ENCODE assay signal across 11 cellular contexts in genomic region chr1:52674497-52675384, GRCh38. TPM values are rescaled to one million over a fixed set of nuclear protein-coding genes. Genes with fewer than 3 reads are reported as not detected.
DNase-seq lines count a peak whose midpoint lies in the region; TF ChIP-seq lines count a peak whose summit lies in the region.
"Had no signal": no experiment of that assay in that cellular context is flagged by ENCODE, and none has a peak within 500 bp of the region (broad histone marks: within the 10 kb centered on the region; RNA-seq: fewer than 3 reads in every experiment).

No MANE protein-coding gene starts in this region.

- DNase-seq in activated CD4-positive, alpha-beta T cell treated with anti-CD3 and anti-CD28 coated beads, Interleukin-2, amount 10 ng/mL, durations not matched to agents 7 days and 5 days: no peak
- no peak for DNase-seq in activated CD4-positive, alpha-beta T cell treated with anti-CD3 and anti-CD28 coated beads for 1 hour
- peak; percentile 29 for DNase-seq in OCI-LY7 (ENCODE audit: low spot score)
- DNase-seq in choroid plexus epithelial cell (ENCODE audit: low read depth): peak; percentile 28
- DNase-seq in progenitor cell of endocrine pancreas (ENCODE audit: low spot score, unreplicated experiment): no peak
- DNase-seq in DMS153 treated with DMSO at 0.1 percent for 48 hours (lab: John Stamatoyannopoulos, UW; ENCODE audit: unreplicated experiment): no peak
- DNase-seq in stimulated activated CD4-positive, alpha-beta T cell treated with anti-CD3 and anti-CD28 coated beads, Interleukin-12 subunit alpha, Interleukin-12 subunit beta, amount 100 ng/mL, for 4 hours: no peak
- no peak for DNase-seq in cardiac septum (ENCODE audit: low spot score)
- DNase-seq: ACHN had no signal

- no peaks in the 10 kb centered on the region for H3K27me3 Mint-ChIP-seq in activated CD4-positive, alpha-beta T cell treated with anti-CD3 and anti-CD28 coated beads, Interleukin-2, amount 10 ng/mL, durations not matched to agents 7 days and 5 days
- no peaks in the 10 kb centered on the region for H3K27me3 Mint-ChIP-seq in progenitor cell of endocrine pancreas

- H3K4me2 ChIP-seq in OCI-LY7 (ENCODE audit: low read length): peak overlapping the region; percentile 33

- H3K36me3 Mint-ChIP-seq in activated CD4-positive, alpha-beta T cell treated with anti-CD3 and anti-CD28 coated beads, Interleukin-2, amount 10 ng/mL, durations not matched to agents 7 days and 5 days (ENCODE audit: low read depth): peaks cover 6% of the 10 kb centered on the region
- no peaks in the 10 kb centered on the region for H3K36me3 Mint-ChIP-seq in progenitor cell of endocrine pancreas (ENCODE audit: insufficient read depth)

- TF ChIP-seq CTCF in OCI-LY7 (conservative IDR thresholded peaks at IDR 0.05; ENCODE audit: low read length): no peak
- TF ChIP-seq CTCF in choroid plexus epithelial cell (conservative IDR thresholded peaks at IDR 0.05; ENCODE audit: low read depth, low read length): no peak
- TF ChIP-seq CTCF in progenitor cell of endocrine pancreas (IDR thresholded peaks at IDR 0.05; ENCODE audit: unreplicated experiment): no peak

- intact Hi-C loops in OCI-LY7 (cut with micrococcal nuclease; ENCODE audit: unreplicated experiment): no loop called here
- intact Hi-C loops in cardiac septum (cut with DNase I): no loop called here

- peak overlapping the region; percentile 81 for H2AFZ ChIP-seq in OCI-LY7 (ENCODE audit: low read length)

- no peak overlapping the region for H3K4me3 ChIP-seq in OCI-LY7 (ENCODE audit: low read depth, low read length, poor library complexity, severe bottlenecking)
- H3K4me3 ChIP-seq in choroid plexus epithelial cell (ENCODE audit: low read depth, low read length): no peak overlapping the region

- CTCF ChIA-PET in activated CD4-positive, alpha-beta T cell treated with anti-CD3 and anti-CD28 coated beads, Interleukin-2, amount 10 ng/mL, durations not matched to agents 7 days and 5 days (lab: Charles Lee): interaction anchor here (0.5 to 1.1 kb wide), 4 partner anchors 12 to 1241 kb away, joined by 3 to 5 read pairs (median 4); no protein-coding TSS in a partner anchor
- CTCF ChIA-PET in OCI-LY7 (lab: Charles Lee; ENCODE audit: unreplicated experiment): no interaction called here

- peaks cover 16% of the 10 kb centered on the region for H3K4me1 Mint-ChIP-seq in activated CD4-positive, alpha-beta T cell treated with anti-CD3 and anti-CD28 coated beads, Interleukin-2, amount 10 ng/mL, durations not matched to agents 7 days and 5 days
- peaks cover 22% of the 10 kb centered on the region for H3K4me1 Mint-ChIP-seq in progenitor cell of endocrine pancreas (ENCODE audit: low read depth)

- no peaks in the 10 kb centered on the region for H3K9me2 ChIP-seq in OCI-LY7 (ENCODE audit: insufficient read depth, low read length)

- no peaks in the 10 kb centered on the region for H3K79me2 ChIP-seq in OCI-LY7 (ENCODE audit: insufficient read depth, low read depth, low read length)

- no TSS peak for BruUV-seq in OCI-LY7 (replicated peaks; lab: Mats Ljungman, UMichigan)

- H3K4me1 ChIP-seq in OCI-LY7 (ENCODE audit: insufficient read depth, low read length, poor library complexity, severe bottlenecking): peaks cover 10% of the 10 kb centered on the region

- no peaks in the 10 kb centered on the region for H4K20me1 ChIP-seq in OCI-LY7 (ENCODE audit: insufficient read depth, low read length)

- no peak overlapping the region for H3K4me3 Mint-ChIP-seq in activated CD4-positive, alpha-beta T cell treated with anti-CD3 and anti-CD28 coated beads, Interleukin-2, amount 10 ng/mL, durations not matched to agents 7 days and 5 days
- H3K4me3 Mint-ChIP-seq in progenitor cell of endocrine pancreas (ENCODE audit: low read depth): no peak overlapping the region
- H3K4me3 Mint-ChIP-seq: neural crest cell had no signal

- no peaks in the 10 kb centered on the region for H3K9me3 Mint-ChIP-seq in activated CD4-positive, alpha-beta T cell treated with anti-CD3 and anti-CD28 coated beads, Interleukin-2, amount 10 ng/mL, durations not matched to agents 7 days and 5 days
- no peaks in the 10 kb centered on the region for H3K9me3 Mint-ChIP-seq in progenitor cell of endocrine pancreas (ENCODE audit: low read depth)
- H3K9me3 Mint-ChIP-seq: neural crest cell had no signal

- H3K27ac ChIP-seq in OCI-LY7 (ENCODE audit: low read depth, low read length, poor library complexity, severe bottlenecking): no peak overlapping the region

- POLR2A ChIA-PET in activated CD4-positive, alpha-beta T cell treated with anti-CD3 and anti-CD28 coated beads, Interleukin-2, amount 10 ng/mL, durations not matched to agents 7 days and 5 days (lab: Charles Lee): no interaction called here
- POLR2A ChIA-PET in OCI-LY7 (lab: Charles Lee): interaction anchor here (0.6 kb wide), 1 partner anchor 28 kb away, joined by 3 read pairs; no protein-coding TSS in a partner anchor

- peak overlapping the region; percentile 66 for H3K27ac Mint-ChIP-seq in activated CD4-positive, alpha-beta T cell treated with anti-CD3 and anti-CD28 coated beads, Interleukin-2, amount 10 ng/mL, durations not matched to agents 7 days and 5 days
- H3K27ac Mint-ChIP-seq in progenitor cell of endocrine pancreas: peak overlapping the region; percentile 78

- H3K36me3 ChIP-seq in OCI-LY7 (ENCODE audit: insufficient read depth, low read length): no peaks in the 10 kb centered on the region

- no peaks in the 10 kb centered on the region for H3K9me3 ChIP-seq in OCI-LY7 (ENCODE audit: low read length)

RNA-seq across cellular contexts. Expression of gene COA7, which starts 23.4 kb away (rescaled TPM):
- total RNA-seq in activated CD4-positive, alpha-beta T cell treated with anti-CD3 and anti-CD28 coated beads, Interleukin-2, amount 10 ng/mL, durations not matched to agents 7 days and 5 days: 10 to 100 TPM; 10.8 to 14.6 TPM
- 6.6 and 7.0 TPM in 2 replicates for total RNA-seq in OCI-LY7 (2014; rRNA removed; shearing (Covaris generic))
- total RNA-seq in OCI-LY7 (2022): 19.9 and 26.1 TPM in 2 replicates
- total RNA-seq in progenitor cell of endocrine pancreas: 15.4 and 16.5 TPM in 2 replicates
- total RNA-seq in cardiac septum: 14.2 TPM

RNA-seq across cellular contexts. Expression of gene SHISAL2A, which starts 41.8 kb away (rescaled TPM):
- 1 to 10 TPM; 8.2 TPM for total RNA-seq in activated CD4-positive, alpha-beta T cell treated with anti-CD3 and anti-CD28 coated beads, Interleukin-2, amount 10 ng/mL, durations not matched to agents 7 days and 5 days
- total RNA-seq in OCI-LY7 (2014; rRNA removed; shearing (Covaris generic)): 0.13 and 0.69 TPM in 2 replicates
- total RNA-seq in OCI-LY7 (2022) (0.27 and 0.55 TPM in 2 replicates), progenitor cell of endocrine pancreas (0.29 and 0.38 TPM in 2 replicates), cardiac septum (not detected)
- total RNA-seq: glomerular endothelial cell had no signal

RNA-seq across cellular contexts. Expression of gene ZYG11B, which starts 51.5 kb away (rescaled TPM):
- total RNA-seq in activated CD4-positive, alpha-beta T cell treated with anti-CD3 and anti-CD28 coated beads, Interleukin-2, amount 10 ng/mL, durations not matched to agents 7 days and 5 days: 10 to 100 TPM; 14.5 to 14.8 TPM
- total RNA-seq in OCI-LY7 (2014; rRNA removed; shearing (Covaris generic)): 8.5 and 11.2 TPM in 2 replicates
- total RNA-seq in OCI-LY7 (2022) (13.9 and 15.9 TPM in 2 replicates), progenitor cell of endocrine pancreas (30.4 and 31.5 TPM in 2 replicates), cardiac septum (47.6 TPM)

Comparison
In these comparisons a context has a peak if more than half of its experiments do, and no peak if none do; other contexts are left out.
1. DNase-seq: peak in OCI-LY7 (single experiment) and choroid plexus epithelial cell (single experiment); none in activated CD4-positive, alpha-beta T cell treated with anti-CD3 and anti-CD28 coated beads, Interleukin-2, amount 10 ng/mL, durations not matched to agents 7 days and 5 days (single experiment), activated CD4-positive, alpha-beta T cell treated with anti-CD3 and anti-CD28 coated beads for 1 hour (single experiment), progenitor cell of endocrine pancreas (single experiment), DMS153 treated with DMSO at 0.1 percent for 48 hours (single experiment), stimulated activated CD4-positive, alpha-beta T cell treated with anti-CD3 and anti-CD28 coated beads, Interleukin-12 subunit alpha, Interleukin-12 subunit beta, amount 100 ng/mL, for 4 hours (single experiment) and cardiac septum (single experiment).